ENCODE assay signal across 20 cellular contexts in the genomic region with DNA sequence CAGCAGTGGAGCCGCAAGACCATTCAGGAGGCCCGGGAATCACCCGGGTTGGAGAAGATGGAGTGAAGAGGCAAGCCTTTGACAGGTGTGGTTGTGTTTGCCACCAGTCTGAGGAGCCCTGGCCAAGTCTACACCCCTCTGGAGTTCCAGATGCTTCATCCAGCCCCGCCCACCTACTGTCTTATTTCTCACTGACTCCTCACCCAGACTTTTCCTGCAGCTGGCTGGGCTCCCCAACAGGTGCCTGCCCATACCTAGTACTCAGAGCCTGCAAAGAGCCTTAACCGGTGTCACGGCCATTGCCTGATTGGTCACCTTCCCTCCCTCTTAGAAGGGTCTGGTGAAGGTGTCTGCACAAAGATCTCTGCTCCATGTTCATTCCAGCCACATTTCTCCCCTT. TPM values are rescaled to one million over a fixed set of nuclear protein-coding genes. Genes with fewer than 3 reads are reported as not detected.
DNase-seq lines count a peak whose midpoint lies in the region; ATAC-seq, FAIRE-seq and TF ChIP-seq lines count a peak whose summit lies in the region.
"Had no signal": no experiment of that assay in that cellular context is flagged by ENCODE, and none has a peak within 500 bp of the region (broad histone marks: within the 10 kb centered on the region; RNA-seq: fewer than 3 reads in every experiment).

No MANE protein-coding gene starts in this region.

- no peaks in the 10 kb centered on the region for H3K27me3 Mint-ChIP-seq in activated CD8-positive, alpha-beta memory T cell treated with anti-CD3 and anti-CD28 coated beads, Interleukin-2, amount 10 ng/mL, durations not matched to agents 7 days and 5 days
- no peaks in the 10 kb centered on the region for H3K27me3 Mint-ChIP-seq in T-helper 17 cell
- H3K27me3 Mint-ChIP-seq: memory B cell had no signal

- TF ChIP-seq CTCF in foreskin keratinocyte (conservative IDR thresholded peaks at IDR 0.05) (no peak), adrenal gland (IDR thresholded peaks at IDR 0.05) (no peak)

- no peak for FAIRE-seq in small intestine (lab: Jason Lieb, UNC)
- FAIRE-seq: GM12891, RCC 7860 had no signal

- H3K27ac ChIP-seq in foreskin keratinocyte (no peak overlapping the region), small intestine (ENCODE audit: low read depth in 1 of 2, low read length in 1 of 2) (peak overlapping the region; percentile 46 to 71), adrenal gland (no peak overlapping the region)
- H3K27ac ChIP-seq: ovary had no signal

- DNase-seq in activated CD8-positive, alpha-beta memory T cell treated with anti-CD3 and anti-CD28 coated beads, Interleukin-2, amount 10 ng/mL, durations not matched to agents 7 days and 5 days, result no peak
- no peak for DNase-seq in activated CD8-positive, alpha-beta memory T cell treated with anti-CD3 and anti-CD28 coated beads, Interleukin-2, amount 50 U/mL, for 48 hours
- DNase-seq in T-helper 17 cell (no peak), foreskin keratinocyte (no peak), small intestine (no peak), adrenal gland (no peak), HPDE6-E6E7 (ENCODE audit: extremely low spot score) (no peak)
- DNase-seq: activated CD4-positive, CD25-positive, alpha-beta regulatory T cell treated with anti-CD3 and anti-CD28 coated beads, Interleukin-2, amount 50 U/mL, for 72 hours; activated T-cell treated with anti-CD3 and anti-CD28 coated beads, Interleukin-2, amount 50 U/mL, for 4 hours; anterior cingulate cortex; COR-L47; cortex of kidney; NCI-H2081 treated with DMSO at 0.1 percent for 48 hours; ovary; spleen; SW 1271 had no signal

- WGBS in small intestine, 3 donors, result 43 to 77% (median 58%) methylated on average over 6 of the region's 6 CpGs
- WGBS in adrenal gland, 4 donors, result 79 to 96% (median 91%) methylated on average over 4 to 6 of the region's 6 CpGs

- no peaks in the 10 kb centered on the region for H3K9me3 Mint-ChIP-seq in activated CD8-positive, alpha-beta memory T cell treated with anti-CD3 and anti-CD28 coated beads, Interleukin-2, amount 10 ng/mL, durations not matched to agents 7 days and 5 days (ENCODE audit: low read depth)
- H3K9me3 Mint-ChIP-seq: activated T-cell treated with anti-CD3 and anti-CD28 coated beads, Interleukin-2, amount 50 U/mL, for 4 hours; memory B cell had no signal

- no peaks in the 10 kb centered on the region for H3K27me3 ChIP-seq in foreskin keratinocyte
- no peaks in the 10 kb centered on the region for H3K27me3 ChIP-seq in small intestine (ENCODE audit: control insufficient read depth in 2 of 2, insufficient read depth in 2 of 2, low read length in 2 of 2)
- H3K27me3 ChIP-seq in adrenal gland, result no peaks in the 10 kb centered on the region
- H3K27me3 ChIP-seq: ovary, spleen had no signal

- no peak overlapping the region for H3K4me3 Mint-ChIP-seq in activated CD8-positive, alpha-beta memory T cell treated with anti-CD3 and anti-CD28 coated beads, Interleukin-2, amount 10 ng/mL, durations not matched to agents 7 days and 5 days
- H3K4me3 Mint-ChIP-seq in T-helper 17 cell, result peak overlapping the region; percentile 34
- H3K4me3 Mint-ChIP-seq: activated T-cell treated with anti-CD3 and anti-CD28 coated beads, Interleukin-2, amount 50 U/mL, for 4 hours; memory B cell had no signal

- H3K4me3 ChIP-seq in small intestine (ENCODE audit: low read depth in 1 of 2, low read length in 2 of 2) (no peak overlapping the region), adrenal gland (no peak overlapping the region)
- H3K4me3 ChIP-seq: ovary had no signal

- no peak for ATAC-seq in activated CD8-positive, alpha-beta memory T cell treated with anti-CD3 and anti-CD28 coated beads, Interleukin-2, amount 10 ng/mL, durations not matched to agents 7 days and 5 days
- ATAC-seq in T-helper 17 cell, result no peak
- peak; percentile 12 for ATAC-seq in foreskin keratinocyte
- no peak for ATAC-seq in GM18868 (IDR thresholded peaks at IDR 0.05; ENCODE audit: unreplicated experiment)
- ATAC-seq: activated T-cell treated with anti-CD3 and anti-CD28 coated beads, Interleukin-2, amount 50 U/mL, for 4 hours had no signal

- peaks cover 27% of the 10 kb centered on the region for H3K4me1 ChIP-seq in foreskin keratinocyte
- H3K4me1 ChIP-seq in small intestine (ENCODE audit: control insufficient read depth in 2 of 2, insufficient read depth in 1 of 2, low read depth in 1 of 2, low read length in 1 of 2), result peaks cover 18 to 47% of the 10 kb centered on the region in 2 donors
- H3K4me1 ChIP-seq in adrenal gland (replicated peaks in 1 of 2), result peaks cover 17 to 46% of the 10 kb centered on the region in 2 donors

- TF ChIP-seq POLR2A in adrenal gland (IDR thresholded peaks at IDR 0.05), result no peak

- CTCF ChIA-PET in activated CD8-positive, alpha-beta memory T cell treated with anti-CD3 and anti-CD28 coated beads, Interleukin-2, amount 10 ng/mL, durations not matched to agents 7 days and 5 days (lab: Charles Lee), result interaction anchor here (1.2 to 5.4 kb wide), 5 partner anchors 10 to 93 kb away, joined by 4 to 36 read pairs (median 8); a partner anchor contains a TSS

- H3K36me3 Mint-ChIP-seq in activated CD8-positive, alpha-beta memory T cell treated with anti-CD3 and anti-CD28 coated beads, Interleukin-2, amount 10 ng/mL, durations not matched to agents 7 days and 5 days, result peaks cover 6% of the 10 kb centered on the region
- no peaks in the 10 kb centered on the region for H3K36me3 Mint-ChIP-seq in T-helper 17 cell (ENCODE audit: low read depth)

- intact Hi-C loops in adrenal gland (cut with DNase I), result no loop called here

- H3K9me3 ChIP-seq in T-helper 17 cell (ENCODE audit: control insufficient read depth, low read length, poor library complexity, severe bottlenecking) (no peaks in the 10 kb centered on the region), small intestine (ENCODE audit: control insufficient read depth, low read depth) (no peaks in the 10 kb centered on the region), adrenal gland (replicated peaks in 1 of 3) (no peaks in the 10 kb centered on the region)
- H3K9me3 ChIP-seq: ovary, spleen had no signal

- H3K36me3 ChIP-seq in small intestine (ENCODE audit: control insufficient read depth in 2 of 2, insufficient read depth in 2 of 2, low read length in 2 of 2) (no peaks in the 10 kb centered on the region), adrenal gland (replicated peaks in 1 of 2) (no peaks in the 10 kb centered on the region)
- H3K36me3 ChIP-seq: ovary had no signal

- H3K27ac Mint-ChIP-seq in activated CD8-positive, alpha-beta memory T cell treated with anti-CD3 and anti-CD28 coated beads, Interleukin-2, amount 10 ng/mL, durations not matched to agents 7 days and 5 days, result peak overlapping the region; percentile 40
- H3K27ac Mint-ChIP-seq in T-helper 17 cell, result peak overlapping the region; percentile 99

- peaks cover 39% of the 10 kb centered on the region for H3K4me1 Mint-ChIP-seq in activated CD8-positive, alpha-beta memory T cell treated with anti-CD3 and anti-CD28 coated beads, Interleukin-2, amount 10 ng/mL, durations not matched to agents 7 days and 5 days
- H3K4me1 Mint-ChIP-seq in T-helper 17 cell, result peaks cover 42% of the 10 kb centered on the region

RNA-seq across cellular contexts. Expression of a gene that starts 16.0 kb away (rescaled TPM):
- 10 to 100 TPM; 25.8 to 26.3 TPM for total RNA-seq in activated CD8-positive, alpha-beta memory T cell treated with anti-CD3 and anti-CD28 coated beads, Interleukin-2, amount 10 ng/mL, durations not matched to agents 7 days and 5 days
- total RNA-seq in T-helper 17 cell, result 10 to 100 TPM; 21.4 to 30.4 TPM
- total RNA-seq in foreskin keratinocyte, result 25.0 and 29.8 TPM in 2 replicates
- polyA plus RNA-seq in foreskin keratinocyte, result 40.2 and 44.5 TPM in 2 replicates
- polyA plus RNA-seq in small intestine, result 10 to 100 TPM; 40.2 to 41.3 (median 41.2) TPM
- total RNA-seq in adrenal gland, result 10 to 100 TPM; 12.6 to 44.0 (median 28.4) TPM
- 10 to 100 TPM; 16.3 to 49.0 (median 30.0) TPM for polyA plus RNA-seq in adrenal gland

Comparison
In these comparisons a context has a peak if more than half of its experiments do, and no peak if none do; other contexts are left out.
1. H3K27ac ChIP-seq: peak in small intestine (2 of 2); none in foreskin keratinocyte (single experiment) and adrenal gland (0 of 5).